ENCODE assay signal across 1 cellular context in the genomic region with DNA sequence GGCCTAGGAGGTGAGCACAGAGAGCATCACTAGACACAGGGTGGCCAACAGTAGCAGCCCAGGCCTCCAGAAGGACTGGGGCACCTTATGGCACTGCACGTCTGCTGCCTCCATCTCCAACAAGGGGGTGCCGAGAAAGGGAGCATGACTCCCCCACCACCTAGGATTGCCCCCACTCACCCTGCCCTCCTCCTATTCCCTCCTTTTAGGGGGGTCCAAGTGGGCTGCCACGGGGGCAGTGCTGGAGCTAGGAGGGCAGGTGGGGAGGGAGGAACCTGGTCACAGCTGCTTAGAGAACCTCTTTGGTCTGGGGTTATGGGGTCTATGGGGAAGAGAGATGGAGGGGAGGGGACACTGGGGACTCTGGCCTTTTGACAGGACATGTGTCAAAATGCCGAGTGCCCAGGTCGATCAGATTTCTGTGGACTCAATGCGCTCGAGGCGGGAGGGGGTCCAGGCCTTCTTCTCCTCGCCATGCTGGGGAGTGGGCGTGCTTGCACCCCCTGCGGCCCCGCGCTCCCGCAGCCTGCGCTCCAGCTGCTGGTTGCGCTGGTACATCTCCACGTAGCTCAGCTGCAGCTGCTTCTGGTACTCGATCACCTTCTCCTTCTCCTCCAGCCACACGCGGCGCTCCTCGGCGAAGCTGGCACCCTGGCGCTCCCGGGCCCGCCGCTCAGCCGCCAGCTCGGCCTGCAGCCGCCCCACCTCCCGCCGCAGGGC.
A peak's percentile ranks its signal among the peaks of the same experiment; 100 is the strongest.
TF ChIP-seq lines count a peak whose summit lies in the region.

No MANE protein-coding gene starts in this region.

TF ChIP-seq in HepG2, 621 proteins besides CTCF, POLR2A, EP300 and RAD21:
- TF ChIP-seq MYC (CRISPR knock-in tag; IDR thresholded peaks at IDR 0.05; ENCODE audit: borderline replicate concordance): no peak
- TF ChIP-seq, protein P1, sequence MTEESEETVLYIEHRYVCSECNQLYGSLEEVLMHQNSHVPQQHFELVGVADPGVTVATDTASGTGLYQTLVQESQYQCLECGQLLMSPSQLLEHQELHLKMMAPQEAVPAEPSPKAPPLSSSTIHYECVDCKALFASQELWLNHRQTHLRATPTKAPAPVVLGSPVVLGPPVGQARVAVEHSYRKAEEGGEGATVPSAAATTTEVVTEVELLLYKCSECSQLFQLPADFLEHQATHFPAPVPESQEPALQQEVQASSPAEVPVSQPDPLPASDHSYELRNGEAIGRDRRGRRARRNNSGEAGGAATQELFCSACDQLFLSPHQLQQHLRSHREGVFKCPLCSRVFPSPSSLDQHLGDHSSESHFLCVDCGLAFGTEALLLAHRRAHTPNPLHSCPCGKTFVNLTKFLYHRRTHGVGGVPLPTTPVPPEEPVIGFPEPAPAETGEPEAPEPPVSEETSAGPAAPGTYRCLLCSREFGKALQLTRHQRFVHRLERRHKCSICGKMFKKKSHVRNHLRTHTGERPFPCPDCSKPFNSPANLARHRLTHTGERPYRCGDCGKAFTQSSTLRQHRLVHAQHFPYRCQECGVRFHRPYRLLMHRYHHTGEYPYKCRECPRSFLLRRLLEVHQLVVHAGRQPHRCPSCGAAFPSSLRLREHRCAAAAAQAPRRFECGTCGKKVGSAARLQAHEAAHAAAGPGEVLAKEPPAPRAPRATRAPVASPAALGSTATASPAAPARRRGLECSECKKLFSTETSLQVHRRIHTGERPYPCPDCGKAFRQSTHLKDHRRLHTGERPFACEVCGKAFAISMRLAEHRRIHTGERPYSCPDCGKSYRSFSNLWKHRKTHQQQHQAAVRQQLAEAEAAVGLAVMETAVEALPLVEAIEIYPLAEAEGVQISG (CRISPR knock-in tag; IDR thresholded peaks at IDR 0.05): 0 out of 2 replicates have a peak, but pooled peaks have one; percentile 3
